9 cellular contexts compared by ENCODE assay signal in genomic region chr2:97870396-97870843, GRCh38.
DNase-seq lines count a peak whose midpoint lies in the region; ATAC-seq and TF ChIP-seq lines count a peak whose summit lies in the region.
"Had no signal": no experiment of that assay in that cellular context is flagged by ENCODE, and none has a peak within 500 bp of the region (broad histone marks: within the 10 kb centered on the region; RNA-seq: fewer than 3 reads in every experiment).

No MANE protein-coding gene starts in this region.

- peak; percentile 98 to 100 for ATAC-seq in activated CD4-positive, CD25-positive, alpha-beta regulatory T cell treated with anti-CD3 and anti-CD28 coated beads, Interleukin-2, amount 50 U/mL, for 24 hours
- ATAC-seq in activated CD8-positive, alpha-beta T cell treated with anti-CD3 and anti-CD28 coated beads for 36 hours: peak; percentile 99

- no peak overlapping the region for H2AFZ ChIP-seq in MM.1S (ENCODE audit: low read length)

- H3K27me3 ChIP-seq in MM.1S (replicated peaks; ENCODE audit: insufficient read depth, low read length) (no peaks in the 10 kb centered on the region), cardiac muscle cell (no peaks in the 10 kb centered on the region)

- no peak overlapping the region for H3K9ac ChIP-seq in MM.1S (ENCODE audit: low read length)

- H3K9me3 Mint-ChIP-seq in HFFc6: peaks cover 23% of the 10 kb centered on the region
- peaks cover 1% of the 10 kb centered on the region for H3K9me3 Mint-ChIP-seq in activated CD8-positive, alpha-beta T cell treated with anti-CD3 and anti-CD28 coated beads for 36 hours

- peak overlapping the region; percentile 97 for H3K27ac Mint-ChIP-seq in HFFc6
- H3K27ac Mint-ChIP-seq in activated CD8-positive, alpha-beta T cell treated with anti-CD3 and anti-CD28 coated beads for 36 hours: peak overlapping the region; percentile 21

- H3K4me1 Mint-ChIP-seq in HFFc6 (ENCODE audit: low read depth): peaks cover 43% of the 10 kb centered on the region
- peaks cover 46% of the 10 kb centered on the region for H3K4me1 Mint-ChIP-seq in activated CD8-positive, alpha-beta T cell treated with anti-CD3 and anti-CD28 coated beads for 36 hours (ENCODE audit: low read depth)

- H3F3A ChIP-seq in MM.1S (ENCODE audit: insufficient read depth, low read length): peaks cover 15% of the 10 kb centered on the region

- H3K36me3 ChIP-seq in MM.1S (replicated peaks; ENCODE audit: insufficient read depth, low read length): no peaks in the 10 kb centered on the region
- H3K36me3 ChIP-seq in cardiac muscle cell: no peaks in the 10 kb centered on the region

- H3K9me3 ChIP-seq in MM.1S (replicated peaks; ENCODE audit: insufficient read depth, low read length): no peaks in the 10 kb centered on the region
- no peaks in the 10 kb centered on the region for H3K9me3 ChIP-seq in cardiac muscle cell (ENCODE audit: low read depth)

- intact Hi-C loops in activated CD8-positive, alpha-beta T cell treated with anti-CD3 and anti-CD28 coated beads for 36 hours (cut with micrococcal nuclease): no loop called here

- peaks cover 10% of the 10 kb centered on the region for H4K20me1 ChIP-seq in MM.1S (ENCODE audit: insufficient read depth, low read length)

- peaks cover 24% of the 10 kb centered on the region for H3K4me1 ChIP-seq in MM.1S (ENCODE audit: low read length)
- peaks cover 18% of the 10 kb centered on the region for H3K4me1 ChIP-seq in cardiac muscle cell (ENCODE audit: low read depth)

- H3K4me3 Mint-ChIP-seq in HFFc6: peak overlapping the region; percentile 76
- H3K4me3 Mint-ChIP-seq in activated CD8-positive, alpha-beta T cell treated with anti-CD3 and anti-CD28 coated beads for 36 hours: no peak overlapping the region

- H3K4me2 ChIP-seq in MM.1S (ENCODE audit: low read depth, low read length): peak overlapping the region; percentile 43

- TF ChIP-seq CTCF in HFFc6 (IDR thresholded peaks at IDR 0.05) (no peak), MM.1S (IDR thresholded peaks at IDR 0.05; ENCODE audit: low read length) (no peak), cardiac muscle cell (IDR thresholded peaks at IDR 0.05; ENCODE audit: low read depth, low read length) (no peak)
- no peak for TF ChIP-seq CTCF in activated CD8-positive, alpha-beta T cell treated with anti-CD3 and anti-CD28 coated beads for 36 hours (IDR thresholded peaks at IDR 0.05)

- CTCF ChIA-PET in activated CD8-positive, alpha-beta T cell treated with anti-CD3 and anti-CD28 coated beads for 36 hours (lab: Charles Lee): interaction anchor here (2.9 kb wide), 1 partner anchor 64 kb away, joined by 11 read pairs; no protein-coding TSS in a partner anchor

- DNase-seq in activated CD4-positive, CD25-positive, alpha-beta regulatory T cell (lab: John Stamatoyannopoulos, UW): no peak
- DNase-seq in HFFc6 (peak; percentile 97), MM.1S (peak; percentile 94), cardiac muscle cell (ENCODE audit: low read depth in 1 of 2, low spot score in 1 of 2) (peak; percentile 4 to 74), NCI-H1092 (lab: John Stamatoyannopoulos, UW) (no peak)
- DNase-seq in activated CD8-positive, alpha-beta T cell treated with anti-CD3 and anti-CD28 coated beads for 36 hours: peak; percentile 77
- DNase-seq in stimulated activated CD4-positive, alpha-beta T cell treated with anti-CD3 and anti-CD28 coated beads, TNF-alpha, amount 100 ng/mL, for 24 hours (ENCODE audit: low read depth in 3 of 3): peak; percentile 3 to 19 (median 8)

- H3K27me3 Mint-ChIP-seq in HFFc6 (ENCODE audit: insufficient read depth): no peaks in the 10 kb centered on the region; the same call in 1 of the 2 replicates
- no peaks in the 10 kb centered on the region for H3K27me3 Mint-ChIP-seq in activated CD8-positive, alpha-beta T cell treated with anti-CD3 and anti-CD28 coated beads for 36 hours

- POLR2A ChIA-PET in activated CD8-positive, alpha-beta T cell treated with anti-CD3 and anti-CD28 coated beads for 36 hours (lab: Charles Lee): no interaction called here

- no peak overlapping the region for H3K4me3 ChIP-seq in MM.1S (ENCODE audit: low read length)
- no peak overlapping the region for H3K4me3 ChIP-seq in cardiac muscle cell

- peaks cover 19% of the 10 kb centered on the region for H3K79me2 ChIP-seq in MM.1S (ENCODE audit: low read length)

- H3K27ac ChIP-seq in MM.1S (ENCODE audit: low read length) (peak overlapping the region; percentile 13; the same call in 1 of the 2 replicates), cardiac muscle cell (peak overlapping the region; percentile 28)
- H3K27ac ChIP-seq: 22Rv1 had no signal

- peaks cover 33% of the 10 kb centered on the region for H3K36me3 Mint-ChIP-seq in HFFc6 (ENCODE audit: low read depth)
- H3K36me3 Mint-ChIP-seq in activated CD8-positive, alpha-beta T cell treated with anti-CD3 and anti-CD28 coated beads for 36 hours (ENCODE audit: low read depth): peaks cover 12% of the 10 kb centered on the region

- H3K9me2 ChIP-seq in MM.1S (replicated peaks; ENCODE audit: insufficient read depth, low read length): no peaks in the 10 kb centered on the region

Comparison
In these comparisons a context has a peak if more than half of its experiments do, and no peak if none do; other contexts are left out.
1. DNase-seq: peak in HFFc6 (single experiment), MM.1S (single experiment), activated CD8-positive, alpha-beta T cell treated with anti-CD3 and anti-CD28 coated beads for 36 hours (single experiment), cardiac muscle cell (2 of 2) and stimulated activated CD4-positive, alpha-beta T cell treated with anti-CD3 and anti-CD28 coated beads, TNF-alpha, amount 100 ng/mL, for 24 hours (3 of 3); none in activated CD4-positive, CD25-positive, alpha-beta regulatory T cell (0 of 4) and NCI-H1092 (single experiment).